In the genomic region with DNA sequence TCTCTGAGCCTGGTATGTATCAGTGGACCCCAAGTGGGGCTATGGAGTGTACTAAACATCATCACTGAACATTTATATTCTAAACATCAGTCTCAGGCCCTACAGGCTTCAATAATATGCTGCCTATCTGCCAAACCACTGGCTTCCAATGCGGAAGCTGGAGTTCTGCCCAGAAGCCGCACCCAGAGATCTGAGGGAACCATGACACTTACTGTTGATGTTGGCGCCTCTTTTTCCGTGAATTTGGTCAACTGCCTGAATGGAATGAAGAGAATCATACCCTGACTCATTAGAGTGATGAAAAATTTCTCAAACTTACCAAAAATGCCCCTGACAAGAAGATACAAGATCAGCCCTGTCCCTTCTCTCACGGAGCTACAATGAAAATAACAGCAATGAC, we compare ENCODE assay signal across 11 cellular contexts.
A peak's percentile ranks its signal among the peaks of the same experiment; 100 is the strongest.
DNase-seq lines count a peak whose midpoint lies in the region; ATAC-seq and TF ChIP-seq lines count a peak whose summit lies in the region.
"Had no signal": no experiment of that assay in that cellular context is flagged by ENCODE, and none has a peak within 500 bp of the region (broad histone marks: within the 10 kb centered on the region; RNA-seq: fewer than 3 reads in every experiment).

No MANE protein-coding gene starts in this region.

- DNase-seq in GM03348 (ENCODE audit: low spot score) = peak; percentile 86
- peak; percentile 98 for DNase-seq in astrocyte of the spinal cord (ENCODE audit: low read depth, low spot score)
- DNase-seq in left ventricle myocardium superior = peak; percentile 74
- peak; percentile 92 for DNase-seq in skeletal muscle cell (ENCODE audit: low read depth)
- DNase-seq in activated CD4-positive, alpha-beta T cell treated with anti-CD3 and anti-CD28 coated beads, Interleukin-2, amount 50 U/mL, for 4 hours = no peak
- DNase-seq in DMS114 treated with DMSO at 0.1 percent for 48 hours (lab: John Stamatoyannopoulos, UW; ENCODE audit: unreplicated experiment) = no peak
- DNase-seq: activated effector memory CD4-positive, alpha-beta T cell treated with anti-CD3 and anti-CD28 coated beads, Interleukin-2, amount 50 U/mL, for 16 hours; NCI-H146; spleen had no signal

- no peak for TF ChIP-seq CTCF in astrocyte of the spinal cord (IDR thresholded peaks at IDR 0.05; ENCODE audit: low read depth, low read length)

- ATAC-seq in left ventricle myocardium superior (peak; percentile 73), GM19397 (IDR thresholded peaks at IDR 0.05; ENCODE audit: unreplicated experiment) (no peak), HG02885 (IDR thresholded peaks at IDR 0.05; ENCODE audit: poor library complexity, unreplicated experiment) (no peak)

- intact Hi-C loops in left ventricle myocardium superior (cut with micrococcal nuclease) = no loop called here

- in situ Hi-C loops in astrocyte of the spinal cord (cut with HindIII; ENCODE audit: low sequenced_read_pairs) = no loop called here

- H3K4me3 ChIP-seq in astrocyte of the spinal cord (ENCODE audit: low read depth, low read length) (no peak overlapping the region), skeletal muscle cell (ENCODE audit: low read depth, low read length) (no peak overlapping the region)
- H3K4me3 ChIP-seq: spleen had no signal

Comparison
In these comparisons a context has a peak if more than half of its experiments do, and no peak if none do; other contexts are left out.
1. DNase-seq: peak in GM03348 (single experiment), astrocyte of the spinal cord (single experiment), left ventricle myocardium superior (single experiment) and skeletal muscle cell (single experiment); none in activated CD4-positive, alpha-beta T cell treated with anti-CD3 and anti-CD28 coated beads, Interleukin-2, amount 50 U/mL, for 4 hours (0 of 2) and DMS114 treated with DMSO at 0.1 percent for 48 hours (single experiment).